ENCODE assay signal across 1 cellular context in genomic region chr6:53305506-53306005, GRCh38. TPM values are rescaled to one million over a fixed set of nuclear protein-coding genes. Genes with fewer than 3 reads are reported as not detected.
"Had no signal": no experiment of that assay in that cellular context is flagged by ENCODE, and none has a peak within 500 bp of the region (broad histone marks: within the 10 kb centered on the region; RNA-seq: fewer than 3 reads in every experiment).

No MANE protein-coding gene starts in this region.

RNA-seq across cellular contexts. Expression of gene ELOVL5, which starts 43.2 kb away (rescaled TPM):
- total RNA-seq: HT-29 had no signal
